14 cellular contexts compared by ENCODE assay signal in genomic region chr12:25859976-25860375, GRCh38.
A peak's percentile ranks its signal among the peaks of the same experiment; 100 is the strongest.
DNase-seq lines count a peak whose midpoint lies in the region; ATAC-seq and TF ChIP-seq lines count a peak whose summit lies in the region.
"Had no signal": no experiment of that assay in that cellular context is flagged by ENCODE, and none has a peak within 500 bp of the region (broad histone marks: within the 10 kb centered on the region; RNA-seq: fewer than 3 reads in every experiment).

No MANE protein-coding gene starts in this region.

- H3K4me3 Mint-ChIP-seq in activated CD8-positive, alpha-beta T cell treated with anti-CD3 and anti-CD28 coated beads for 36 hours: no peak overlapping the region
- no peak overlapping the region for H3K4me3 Mint-ChIP-seq in activated CD8-positive, alpha-beta T cell treated with anti-CD3 and anti-CD28 coated beads, Interleukin-2, amount 10 ng/mL, durations not matched to agents 7 days and 5 days
- no peak overlapping the region for H3K4me3 Mint-ChIP-seq in stimulated activated naive CD8-positive, alpha-beta T cell treated with anti-CD3 and anti-CD28 coated beads, Interleukin-15, amount 100 ng/mL, for 72 hours
- H3K4me3 Mint-ChIP-seq in type B pancreatic cell: no peak overlapping the region
- H3K4me3 Mint-ChIP-seq: HFFc6, IgD-negative memory B cell had no signal

- no peak overlapping the region for H3K27ac Mint-ChIP-seq in activated CD8-positive, alpha-beta T cell treated with anti-CD3 and anti-CD28 coated beads for 36 hours
- no peak overlapping the region for H3K27ac Mint-ChIP-seq in activated CD8-positive, alpha-beta T cell treated with anti-CD3 and anti-CD28 coated beads, Interleukin-2, amount 10 ng/mL, durations not matched to agents 7 days and 5 days
- H3K27ac Mint-ChIP-seq in stimulated activated naive CD8-positive, alpha-beta T cell treated with anti-CD3 and anti-CD28 coated beads, Interleukin-15, amount 100 ng/mL, for 72 hours: no peak overlapping the region
- peak overlapping the region; percentile 2 for H3K27ac Mint-ChIP-seq in type B pancreatic cell
- H3K27ac Mint-ChIP-seq: HFFc6, IgD-negative memory B cell had no signal

- H3K36me3 Mint-ChIP-seq in activated CD8-positive, alpha-beta T cell treated with anti-CD3 and anti-CD28 coated beads for 36 hours (ENCODE audit: low read depth): no peaks in the 10 kb centered on the region
- H3K36me3 Mint-ChIP-seq in activated CD8-positive, alpha-beta T cell treated with anti-CD3 and anti-CD28 coated beads, Interleukin-2, amount 10 ng/mL, durations not matched to agents 7 days and 5 days (ENCODE audit: low read depth): no peaks in the 10 kb centered on the region
- H3K36me3 Mint-ChIP-seq in type B pancreatic cell: no peaks in the 10 kb centered on the region
- H3K36me3 Mint-ChIP-seq: IgD-negative memory B cell had no signal

- H3K4me3 ChIP-seq in epithelial cell of esophagus (ENCODE audit: low read length): no peak overlapping the region

- peak; percentile 5 for DNase-seq in activated CD8-positive, alpha-beta T cell treated with anti-CD3 and anti-CD28 coated beads for 36 hours
- no peak for DNase-seq in activated CD8-positive, alpha-beta T cell treated with anti-CD3 and anti-CD28 coated beads, Interleukin-2, amount 10 ng/mL, durations not matched to agents 7 days and 5 days
- DNase-seq in stimulated activated naive CD8-positive, alpha-beta T cell treated with anti-CD3 and anti-CD28 coated beads, Interleukin-15, amount 100 ng/mL, for 72 hours: no peak
- DNase-seq in stimulated activated naive CD8-positive, alpha-beta T cell treated with anti-CD3 and anti-CD28 coated beads, Interleukin-15, Interleukin-2, amounts not matched to agents 100 U/mL and 50 U/mL, for 24 hours: no peak
- DNase-seq in epithelial cell of esophagus (ENCODE audit: low read depth) (peak; percentile 7), type B pancreatic cell (ENCODE audit: extremely low spot score, unreplicated experiment) (no peak), iPS-NIHi11 (ENCODE audit: low spot score) (no peak), NCI-H82 treated with DMSO at 0.1 percent for 48 hours (lab: John Stamatoyannopoulos, UW; ENCODE audit: unreplicated experiment) (no peak)
- DNase-seq: HFFc6, NCI-H1417, NCI-H187 treated with DMSO at 0.1 percent for 48 hours, NCI-H526 treated with DMSO at 0.1 percent for 48 hours, RPMI8226 had no signal

- ATAC-seq in activated CD8-positive, alpha-beta T cell treated with anti-CD3 and anti-CD28 coated beads for 36 hours: peak; percentile 42
- ATAC-seq in activated CD8-positive, alpha-beta T cell treated with anti-CD3 and anti-CD28 coated beads, Interleukin-2, amount 10 ng/mL, durations not matched to agents 7 days and 5 days: no peak
- ATAC-seq in stimulated activated naive CD8-positive, alpha-beta T cell treated with anti-CD3 and anti-CD28 coated beads, Interleukin-15, amount 100 ng/mL, for 72 hours: peak; percentile 59
- ATAC-seq in stimulated activated naive CD8-positive, alpha-beta T cell treated with anti-CD3 and anti-CD28 coated beads, Interleukin-15, Interleukin-2, amounts not matched to agents 100 U/mL and 50 U/mL, for 24 hours: no peak

- no peaks in the 10 kb centered on the region for H3K9me3 Mint-ChIP-seq in activated CD8-positive, alpha-beta T cell treated with anti-CD3 and anti-CD28 coated beads for 36 hours
- H3K9me3 Mint-ChIP-seq in activated CD8-positive, alpha-beta T cell treated with anti-CD3 and anti-CD28 coated beads, Interleukin-2, amount 10 ng/mL, durations not matched to agents 7 days and 5 days (ENCODE audit: insufficient read depth): no peaks in the 10 kb centered on the region
- no peaks in the 10 kb centered on the region for H3K9me3 Mint-ChIP-seq in stimulated activated naive CD8-positive, alpha-beta T cell treated with anti-CD3 and anti-CD28 coated beads, Interleukin-15, amount 100 ng/mL, for 72 hours
- peaks cover 4% of the 10 kb centered on the region for H3K9me3 Mint-ChIP-seq in type B pancreatic cell
- H3K9me3 Mint-ChIP-seq: HFFc6 had no signal

- POLR2A ChIA-PET in activated CD8-positive, alpha-beta T cell treated with anti-CD3 and anti-CD28 coated beads for 36 hours (lab: Charles Lee): no interaction called here
- POLR2A ChIA-PET in activated CD8-positive, alpha-beta T cell treated with anti-CD3 and anti-CD28 coated beads, Interleukin-2, amount 10 ng/mL, durations not matched to agents 7 days and 5 days (lab: Charles Lee): no interaction called here

- intact Hi-C loops in activated CD8-positive, alpha-beta T cell treated with anti-CD3 and anti-CD28 coated beads for 36 hours (cut with micrococcal nuclease): no loop called here

- CTCF ChIA-PET in activated CD8-positive, alpha-beta T cell treated with anti-CD3 and anti-CD28 coated beads for 36 hours (lab: Charles Lee): no interaction called here
- CTCF ChIA-PET in activated CD8-positive, alpha-beta T cell treated with anti-CD3 and anti-CD28 coated beads, Interleukin-2, amount 10 ng/mL, durations not matched to agents 7 days and 5 days (lab: Charles Lee): no interaction called here

- H3K4me1 Mint-ChIP-seq in activated CD8-positive, alpha-beta T cell treated with anti-CD3 and anti-CD28 coated beads for 36 hours (ENCODE audit: low read depth): peaks cover 7% of the 10 kb centered on the region
- H3K4me1 Mint-ChIP-seq in activated CD8-positive, alpha-beta T cell treated with anti-CD3 and anti-CD28 coated beads, Interleukin-2, amount 10 ng/mL, durations not matched to agents 7 days and 5 days (ENCODE audit: low read depth): peaks cover 9% of the 10 kb centered on the region
- H3K4me1 Mint-ChIP-seq in stimulated activated naive CD8-positive, alpha-beta T cell treated with anti-CD3 and anti-CD28 coated beads, Interleukin-15, amount 100 ng/mL, for 72 hours: no peaks in the 10 kb centered on the region
- H3K4me1 Mint-ChIP-seq in type B pancreatic cell (ENCODE audit: unreplicated experiment): no peaks in the 10 kb centered on the region
- H3K4me1 Mint-ChIP-seq: IgD-negative memory B cell had no signal

- no peaks in the 10 kb centered on the region for H3K27me3 Mint-ChIP-seq in activated CD8-positive, alpha-beta T cell treated with anti-CD3 and anti-CD28 coated beads for 36 hours
- peaks cover 11% of the 10 kb centered on the region for H3K27me3 Mint-ChIP-seq in activated CD8-positive, alpha-beta T cell treated with anti-CD3 and anti-CD28 coated beads, Interleukin-2, amount 10 ng/mL, durations not matched to agents 7 days and 5 days (ENCODE audit: low read depth)
- H3K27me3 Mint-ChIP-seq in stimulated activated naive CD8-positive, alpha-beta T cell treated with anti-CD3 and anti-CD28 coated beads, Interleukin-15, amount 100 ng/mL, for 72 hours: peaks cover 8% of the 10 kb centered on the region
- peaks cover 3% of the 10 kb centered on the region for H3K27me3 Mint-ChIP-seq in type B pancreatic cell

- TF ChIP-seq CTCF in activated CD8-positive, alpha-beta T cell treated with anti-CD3 and anti-CD28 coated beads for 36 hours (IDR thresholded peaks at IDR 0.05): no peak
- TF ChIP-seq CTCF in epithelial cell of esophagus (IDR thresholded peaks at IDR 0.05; ENCODE audit: insufficient read depth, low read depth, low read length, missing control alignments) (no peak), type B pancreatic cell (conservative IDR thresholded peaks at IDR 0.05) (no peak)

Comparison
In these comparisons a context has a peak if more than half of its experiments do, and no peak if none do; other contexts are left out.
1. ATAC-seq: peak in activated CD8-positive, alpha-beta T cell treated with anti-CD3 and anti-CD28 coated beads for 36 hours (single experiment) and stimulated activated naive CD8-positive, alpha-beta T cell treated with anti-CD3 and anti-CD28 coated beads, Interleukin-15, amount 100 ng/mL, for 72 hours (single experiment); none in activated CD8-positive, alpha-beta T cell treated with anti-CD3 and anti-CD28 coated beads, Interleukin-2, amount 10 ng/mL, durations not matched to agents 7 days and 5 days (single experiment) and stimulated activated naive CD8-positive, alpha-beta T cell treated with anti-CD3 and anti-CD28 coated beads, Interleukin-15, Interleukin-2, amounts not matched to agents 100 U/mL and 50 U/mL, for 24 hours (single experiment).
2. DNase-seq: peak in activated CD8-positive, alpha-beta T cell treated with anti-CD3 and anti-CD28 coated beads for 36 hours (single experiment) and epithelial cell of esophagus (single experiment); none in activated CD8-positive, alpha-beta T cell treated with anti-CD3 and anti-CD28 coated beads, Interleukin-2, amount 10 ng/mL, durations not matched to agents 7 days and 5 days (single experiment), stimulated activated naive CD8-positive, alpha-beta T cell treated with anti-CD3 and anti-CD28 coated beads, Interleukin-15, amount 100 ng/mL, for 72 hours (0 of 2), stimulated activated naive CD8-positive, alpha-beta T cell treated with anti-CD3 and anti-CD28 coated beads, Interleukin-15, Interleukin-2, amounts not matched to agents 100 U/mL and 50 U/mL, for 24 hours (single experiment), type B pancreatic cell (single experiment), iPS-NIHi11 (single experiment) and NCI-H82 treated with DMSO at 0.1 percent for 48 hours (single experiment).